ENCODE assay signal across 8 cellular contexts in genomic region chr11:95790123-95790932, GRCh38. TPM values are rescaled to one million over a fixed set of nuclear protein-coding genes. Genes with fewer than 3 reads are reported as not detected.
DNase-seq lines count a peak whose midpoint lies in the region; ATAC-seq and TF ChIP-seq lines count a peak whose summit lies in the region.

Gene CEP57, plus strand, starts transcription at chr11:95790498. Its CDS starts 201 bp downstream, at chr11:95790699.

- TF ChIP-seq RAD21 in SK-N-SH (IDR thresholded peaks at IDR 0.05; ENCODE audit: low read length), result no peak

- H3K4me3 ChIP-seq in SK-N-SH (ENCODE audit: low read depth in 2 of 2, low read length in 1 of 2), result peak within 1 kb of the TSS; percentile 84 to 96

- H2AFZ ChIP-seq in SK-N-SH (ENCODE audit: low read depth), result peak within 1 kb of the TSS; percentile 92

- peaks cover 23 to 25% of the 10 kb centered on the region in 2 experiments for H3K36me3 ChIP-seq in SK-N-SH (replicated peaks in 1 of 2; ENCODE audit: control insufficient read depth in 1 of 2, insufficient read depth in 2 of 2, low read length in 1 of 2)

- 2% methylated on average over 30 of the region's 55 CpGs for WGBS in SK-N-SH (ENCODE audit: low lambda C conversion rate)

- H4K20me1 ChIP-seq in SK-N-SH (ENCODE audit: insufficient read depth), result peaks cover 4% of the 10 kb centered on the region; the same call in 1 of the 2 replicates

- H3K9ac ChIP-seq in SK-N-SH, result peak within 1 kb of the TSS; percentile 93

- H3K9me2 ChIP-seq in SK-N-SH, result no peaks in the 10 kb centered on the region

- H3K27ac ChIP-seq in SK-N-SH (ENCODE audit: low read depth in 2 of 2, low read length in 1 of 2), result peak within 1 kb of the TSS; percentile 94 to 97

- no peaks in the 10 kb centered on the region for H3K9me3 ChIP-seq in SK-N-SH

- CTCF ChIA-PET in SK-N-SH (lab: Yijun Ruan, JAX), result interaction anchor here (1.0 to 2.7 kb wide), 5 partner anchors 9 to 636 kb away, joined by 3 to 10 read pairs (median 3); partner anchors contain the start of genes CCDC82 and JRKL

- peaks cover 80% of the 10 kb centered on the region for H3K79me2 ChIP-seq in SK-N-SH (ENCODE audit: insufficient read depth)

- TF ChIP-seq CTCF in SK-N-SH (IDR thresholded peaks at IDR 0.05), result no peak

- POLR2A ChIA-PET in SK-N-SH (lab: Yijun Ruan, JAX), result interaction anchor here (0.6 to 2.0 kb wide), 6 partner anchors 37 to 733 kb away, joined by 3 to 9 read pairs (median 3); partner anchors contain the start of genes CCDC82, JRKL and SRSF8

- peak within 1 kb of the TSS; percentile 94 for H3K4me2 ChIP-seq in SK-N-SH

- peak; percentile 68 for ATAC-seq in HG02571 (IDR thresholded peaks at IDR 0.05; ENCODE audit: unreplicated experiment)

- H3K27me3 ChIP-seq in SK-N-SH (ENCODE audit: insufficient read depth), result no peaks in the 10 kb centered on the region

- peak; percentile 98 for DNase-seq in GM04504 (ENCODE audit: low read depth)
- DNase-seq in NCI-H1048 (lab: John Stamatoyannopoulos, UW), result peak; percentile 81
- peak; percentile 83 for DNase-seq in SK-N-SH
- DNase-seq in activated naive CD4-positive, alpha-beta T cell treated with anti-CD3 and anti-CD28 coated beads, Interleukin-2, amount 50 U/mL, for 16 hours, result peak; percentile 95
- DNase-seq in germinal center (ENCODE audit: low spot score), result peak; percentile 94
- peak; percentile 97 for DNase-seq in non-pigmented ciliary epithelial cell (ENCODE audit: low read depth)
- DNase-seq in superior temporal gyrus (ENCODE audit: extremely low spot score), result peak; percentile 99

- TF ChIP-seq EP300 in SK-N-SH (IDR thresholded peaks at IDR 0.05; ENCODE audit: borderline replicate concordance in 1 of 2, low read depth in 1 of 2, low read length in 1 of 2), result no peak

- peaks cover 8% of the 10 kb centered on the region for H3F3A ChIP-seq in SK-N-SH (replicated peaks; ENCODE audit: insufficient read depth)

- H3K4me1 ChIP-seq in SK-N-SH (ENCODE audit: control insufficient read depth in 1 of 2, insufficient read depth in 2 of 2, low read depth in 1 of 2, low read length in 1 of 2), result peaks cover 8 to 33% of the 10 kb centered on the region in 2 experiments

TF ChIP-seq in SK-N-SH, 30 proteins besides CTCF, POLR2A, EP300 and RAD21 (continues in another document):
- no peak for TF ChIP-seq TEAD4 (IDR thresholded peaks at IDR 0.05; ENCODE audit: borderline replicate concordance, insufficient read depth)
- TF ChIP-seq, protein P1, sequence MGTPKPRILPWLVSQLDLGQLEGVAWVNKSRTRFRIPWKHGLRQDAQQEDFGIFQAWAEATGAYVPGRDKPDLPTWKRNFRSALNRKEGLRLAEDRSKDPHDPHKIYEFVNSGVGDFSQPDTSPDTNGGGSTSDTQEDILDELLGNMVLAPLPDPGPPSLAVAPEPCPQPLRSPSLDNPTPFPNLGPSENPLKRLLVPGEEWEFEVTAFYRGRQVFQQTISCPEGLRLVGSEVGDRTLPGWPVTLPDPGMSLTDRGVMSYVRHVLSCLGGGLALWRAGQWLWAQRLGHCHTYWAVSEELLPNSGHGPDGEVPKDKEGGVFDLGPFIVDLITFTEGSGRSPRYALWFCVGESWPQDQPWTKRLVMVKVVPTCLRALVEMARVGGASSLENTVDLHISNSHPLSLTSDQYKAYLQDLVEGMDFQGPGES (IDR thresholded peaks at IDR 0.05; ENCODE audit: low read depth, low read length), result peak; percentile 47
- TF ChIP-seq, protein P2, sequence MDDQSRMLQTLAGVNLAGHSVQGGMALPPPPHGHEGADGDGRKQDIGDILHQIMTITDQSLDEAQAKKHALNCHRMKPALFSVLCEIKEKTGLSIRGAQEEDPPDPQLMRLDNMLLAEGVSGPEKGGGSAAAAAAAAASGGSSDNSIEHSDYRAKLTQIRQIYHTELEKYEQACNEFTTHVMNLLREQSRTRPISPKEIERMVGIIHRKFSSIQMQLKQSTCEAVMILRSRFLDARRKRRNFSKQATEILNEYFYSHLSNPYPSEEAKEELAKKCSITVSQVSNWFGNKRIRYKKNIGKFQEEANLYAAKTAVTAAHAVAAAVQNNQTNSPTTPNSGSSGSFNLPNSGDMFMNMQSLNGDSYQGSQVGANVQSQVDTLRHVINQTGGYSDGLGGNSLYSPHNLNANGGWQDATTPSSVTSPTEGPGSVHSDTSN (IDR thresholded peaks at IDR 0.05), result peak; percentile 97
- TF ChIP-seq RCOR1 (IDR thresholded peaks at IDR 0.05; ENCODE audit: low read length), result no peak
- peak; percentile 3; the same call in 1 of the 2 replicates for TF ChIP-seq ZBTB33 (IDR thresholded peaks at IDR 0.05; ENCODE audit: borderline replicate concordance, low read depth)
- TF ChIP-seq POLR2AphosphoS5 (IDR thresholded peaks at IDR 0.05; ENCODE audit: low read depth, low read length), result peak; percentile 57
- TF ChIP-seq RFX5 (IDR thresholded peaks at IDR 0.05; ENCODE audit: low read length), result peak; percentile 74
- no peak for TF ChIP-seq USF1 (IDR thresholded peaks at IDR 0.05; ENCODE audit: borderline replicate concordance, low read depth)
- peak; percentile 54; the same call in 1 of the 2 replicates for TF ChIP-seq TAF1 (IDR thresholded peaks at IDR 0.05; ENCODE audit: borderline replicate concordance, low read depth, low read length)
- no peak for TF ChIP-seq TCF12 (IDR thresholded peaks at IDR 0.05)
- TF ChIP-seq NRF1 (IDR thresholded peaks at IDR 0.05; ENCODE audit: low read depth, low read length), result no peak
- TF ChIP-seq SMC3 (IDR thresholded peaks at IDR 0.05; ENCODE audit: low read depth, low read length), result no peak
- TF ChIP-seq, protein P3, sequence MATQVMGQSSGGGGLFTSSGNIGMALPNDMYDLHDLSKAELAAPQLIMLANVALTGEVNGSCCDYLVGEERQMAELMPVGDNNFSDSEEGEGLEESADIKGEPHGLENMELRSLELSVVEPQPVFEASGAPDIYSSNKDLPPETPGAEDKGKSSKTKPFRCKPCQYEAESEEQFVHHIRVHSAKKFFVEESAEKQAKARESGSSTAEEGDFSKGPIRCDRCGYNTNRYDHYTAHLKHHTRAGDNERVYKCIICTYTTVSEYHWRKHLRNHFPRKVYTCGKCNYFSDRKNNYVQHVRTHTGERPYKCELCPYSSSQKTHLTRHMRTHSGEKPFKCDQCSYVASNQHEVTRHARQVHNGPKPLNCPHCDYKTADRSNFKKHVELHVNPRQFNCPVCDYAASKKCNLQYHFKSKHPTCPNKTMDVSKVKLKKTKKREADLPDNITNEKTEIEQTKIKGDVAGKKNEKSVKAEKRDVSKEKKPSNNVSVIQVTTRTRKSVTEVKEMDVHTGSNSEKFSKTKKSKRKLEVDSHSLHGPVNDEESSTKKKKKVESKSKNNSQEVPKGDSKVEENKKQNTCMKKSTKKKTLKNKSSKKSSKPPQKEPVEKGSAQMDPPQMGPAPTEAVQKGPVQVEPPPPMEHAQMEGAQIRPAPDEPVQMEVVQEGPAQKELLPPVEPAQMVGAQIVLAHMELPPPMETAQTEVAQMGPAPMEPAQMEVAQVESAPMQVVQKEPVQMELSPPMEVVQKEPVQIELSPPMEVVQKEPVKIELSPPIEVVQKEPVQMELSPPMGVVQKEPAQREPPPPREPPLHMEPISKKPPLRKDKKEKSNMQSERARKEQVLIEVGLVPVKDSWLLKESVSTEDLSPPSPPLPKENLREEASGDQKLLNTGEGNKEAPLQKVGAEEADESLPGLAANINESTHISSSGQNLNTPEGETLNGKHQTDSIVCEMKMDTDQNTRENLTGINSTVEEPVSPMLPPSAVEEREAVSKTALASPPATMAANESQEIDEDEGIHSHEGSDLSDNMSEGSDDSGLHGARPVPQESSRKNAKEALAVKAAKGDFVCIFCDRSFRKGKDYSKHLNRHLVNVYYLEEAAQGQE (IDR thresholded peaks at IDR 0.05; ENCODE audit: low read depth, low read length), result no peak
- TF ChIP-seq, protein P4, sequence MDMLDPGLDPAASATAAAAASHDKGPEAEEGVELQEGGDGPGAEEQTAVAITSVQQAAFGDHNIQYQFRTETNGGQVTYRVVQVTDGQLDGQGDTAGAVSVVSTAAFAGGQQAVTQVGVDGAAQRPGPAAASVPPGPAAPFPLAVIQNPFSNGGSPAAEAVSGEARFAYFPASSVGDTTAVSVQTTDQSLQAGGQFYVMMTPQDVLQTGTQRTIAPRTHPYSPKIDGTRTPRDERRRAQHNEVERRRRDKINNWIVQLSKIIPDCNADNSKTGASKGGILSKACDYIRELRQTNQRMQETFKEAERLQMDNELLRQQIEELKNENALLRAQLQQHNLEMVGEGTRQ (IDR thresholded peaks at IDR 0.05; ENCODE audit: borderline replicate concordance, low read depth, low read length), result no peak
- no peak for TF ChIP-seq RXRA (IDR thresholded peaks at IDR 0.05; ENCODE audit: borderline replicate concordance, low read depth)
- no peak; the same call in 1 of the 2 replicates for TF ChIP-seq FOSL2 (IDR thresholded peaks at IDR 0.05; ENCODE audit: borderline replicate concordance, low read depth)
- no peak for TF ChIP-seq FOXM1 (IDR thresholded peaks at IDR 0.05; ENCODE audit: low read depth)
- peak; percentile 87 for TF ChIP-seq YY1 (IDR thresholded peaks at IDR 0.05; ENCODE audit: low read depth)

RNA-seq across cellular contexts. Expression of gene CEP57, which starts in this region (rescaled TPM):
- 12.2 and 16.0 TPM in 2 replicates for polyA plus RNA-seq in SK-N-SH (2012; rRNA removed)
- polyA plus RNA-seq in SK-N-SH (2012; cell fraction: cytosol; rRNA removed), result 15.7 and 16.7 TPM in 2 replicates
- 14.1 and 26.0 TPM in 2 replicates for polyA plus RNA-seq in SK-N-SH (2012; cell fraction: nucleus; rRNA removed)

Comparison
In these comparisons a context has a peak if more than half of its experiments do, and no peak if none do; other contexts are left out.
1. Peak in every context shown above with its lines: DNase-seq, ATAC-seq, H3K4me3 ChIP-seq and H3K27ac ChIP-seq.